In the genomic region with DNA sequence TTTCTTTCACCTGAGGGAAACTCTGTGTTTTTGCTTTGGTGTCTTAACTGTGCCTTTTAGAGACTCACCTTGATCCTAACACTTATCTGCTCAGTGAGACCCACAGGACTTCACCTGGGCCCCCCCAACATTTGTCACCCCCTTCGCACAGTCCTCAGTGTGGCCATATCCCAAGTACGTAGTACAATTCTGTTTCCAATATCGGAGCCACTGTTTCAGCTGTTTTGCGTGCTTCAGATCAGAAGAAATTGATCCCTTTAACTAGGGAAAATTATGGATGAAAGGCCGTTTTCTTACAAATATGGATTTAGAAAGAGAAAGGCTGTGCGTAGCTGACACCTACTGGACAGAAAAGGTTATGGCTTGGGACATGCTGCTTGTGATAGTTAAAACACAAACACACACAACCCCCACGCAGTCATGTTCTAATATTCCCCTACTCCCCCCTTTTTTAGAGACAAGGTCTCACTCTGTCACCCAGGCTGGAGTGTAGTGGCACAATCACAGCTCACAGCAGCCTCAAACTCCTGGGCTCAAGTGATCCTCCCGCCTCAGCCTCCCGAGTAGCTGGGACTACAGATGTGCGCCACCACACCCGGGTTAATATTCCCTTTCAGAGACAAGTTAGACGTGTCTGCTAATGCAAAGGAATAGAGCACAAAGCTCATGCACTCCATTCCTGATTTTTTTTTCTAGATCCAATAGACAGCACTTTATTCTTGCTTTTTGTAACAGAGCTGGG, we compare ENCODE assay signal across 1 cellular context.
TF ChIP-seq lines count a peak whose summit lies in the region.

No MANE protein-coding gene starts in this region.

TF ChIP-seq in HepG2, 621 proteins besides CTCF, POLR2A, EP300 and RAD21 (continued from another document and continues in another):
- TF ChIP-seq, protein P1, sequence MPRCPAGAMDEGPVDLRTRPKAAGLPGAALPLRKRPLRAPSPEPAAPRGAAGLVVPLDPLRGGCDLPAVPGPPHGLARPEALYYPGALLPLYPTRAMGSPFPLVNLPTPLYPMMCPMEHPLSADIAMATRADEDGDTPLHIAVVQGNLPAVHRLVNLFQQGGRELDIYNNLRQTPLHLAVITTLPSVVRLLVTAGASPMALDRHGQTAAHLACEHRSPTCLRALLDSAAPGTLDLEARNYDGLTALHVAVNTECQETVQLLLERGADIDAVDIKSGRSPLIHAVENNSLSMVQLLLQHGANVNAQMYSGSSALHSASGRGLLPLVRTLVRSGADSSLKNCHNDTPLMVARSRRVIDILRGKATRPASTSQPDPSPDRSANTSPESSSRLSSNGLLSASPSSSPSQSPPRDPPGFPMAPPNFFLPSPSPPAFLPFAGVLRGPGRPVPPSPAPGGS (CRISPR knock-in tag; IDR thresholded peaks at IDR 0.05) = peak; percentile 47; the same call in 1 of the 2 replicates
- TF ChIP-seq, protein P2, sequence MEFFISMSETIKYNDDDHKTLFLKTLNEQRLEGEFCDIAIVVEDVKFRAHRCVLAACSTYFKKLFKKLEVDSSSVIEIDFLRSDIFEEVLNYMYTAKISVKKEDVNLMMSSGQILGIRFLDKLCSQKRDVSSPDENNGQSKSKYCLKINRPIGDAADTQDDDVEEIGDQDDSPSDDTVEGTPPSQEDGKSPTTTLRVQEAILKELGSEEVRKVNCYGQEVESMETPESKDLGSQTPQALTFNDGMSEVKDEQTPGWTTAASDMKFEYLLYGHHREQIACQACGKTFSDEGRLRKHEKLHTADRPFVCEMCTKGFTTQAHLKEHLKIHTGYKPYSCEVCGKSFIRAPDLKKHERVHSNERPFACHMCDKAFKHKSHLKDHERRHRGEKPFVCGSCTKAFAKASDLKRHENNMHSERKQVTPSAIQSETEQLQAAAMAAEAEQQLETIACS (CRISPR knock-in tag; IDR thresholded peaks at IDR 0.05) = no peak
- TF ChIP-seq, protein P3, sequence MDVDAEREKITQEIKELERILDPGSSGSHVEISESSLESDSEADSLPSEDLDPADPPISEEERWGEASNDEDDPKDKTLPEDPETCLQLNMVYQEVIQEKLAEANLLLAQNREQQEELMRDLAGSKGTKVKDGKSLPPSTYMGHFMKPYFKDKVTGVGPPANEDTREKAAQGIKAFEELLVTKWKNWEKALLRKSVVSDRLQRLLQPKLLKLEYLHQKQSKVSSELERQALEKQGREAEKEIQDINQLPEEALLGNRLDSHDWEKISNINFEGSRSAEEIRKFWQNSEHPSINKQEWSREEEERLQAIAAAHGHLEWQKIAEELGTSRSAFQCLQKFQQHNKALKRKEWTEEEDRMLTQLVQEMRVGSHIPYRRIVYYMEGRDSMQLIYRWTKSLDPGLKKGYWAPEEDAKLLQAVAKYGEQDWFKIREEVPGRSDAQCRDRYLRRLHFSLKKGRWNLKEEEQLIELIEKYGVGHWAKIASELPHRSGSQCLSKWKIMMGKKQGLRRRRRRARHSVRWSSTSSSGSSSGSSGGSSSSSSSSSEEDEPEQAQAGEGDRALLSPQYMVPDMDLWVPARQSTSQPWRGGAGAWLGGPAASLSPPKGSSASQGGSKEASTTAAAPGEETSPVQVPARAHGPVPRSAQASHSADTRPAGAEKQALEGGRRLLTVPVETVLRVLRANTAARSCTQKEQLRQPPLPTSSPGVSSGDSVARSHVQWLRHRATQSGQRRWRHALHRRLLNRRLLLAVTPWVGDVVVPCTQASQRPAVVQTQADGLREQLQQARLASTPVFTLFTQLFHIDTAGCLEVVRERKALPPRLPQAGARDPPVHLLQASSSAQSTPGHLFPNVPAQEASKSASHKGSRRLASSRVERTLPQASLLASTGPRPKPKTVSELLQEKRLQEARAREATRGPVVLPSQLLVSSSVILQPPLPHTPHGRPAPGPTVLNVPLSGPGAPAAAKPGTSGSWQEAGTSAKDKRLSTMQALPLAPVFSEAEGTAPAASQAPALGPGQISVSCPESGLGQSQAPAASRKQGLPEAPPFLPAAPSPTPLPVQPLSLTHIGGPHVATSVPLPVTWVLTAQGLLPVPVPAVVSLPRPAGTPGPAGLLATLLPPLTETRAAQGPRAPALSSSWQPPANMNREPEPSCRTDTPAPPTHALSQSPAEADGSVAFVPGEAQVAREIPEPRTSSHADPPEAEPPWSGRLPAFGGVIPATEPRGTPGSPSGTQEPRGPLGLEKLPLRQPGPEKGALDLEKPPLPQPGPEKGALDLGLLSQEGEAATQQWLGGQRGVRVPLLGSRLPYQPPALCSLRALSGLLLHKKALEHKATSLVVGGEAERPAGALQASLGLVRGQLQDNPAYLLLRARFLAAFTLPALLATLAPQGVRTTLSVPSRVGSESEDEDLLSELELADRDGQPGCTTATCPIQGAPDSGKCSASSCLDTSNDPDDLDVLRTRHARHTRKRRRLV (CRISPR knock-in tag; IDR thresholded peaks at IDR 0.05) = no peak
- TF ChIP-seq TCF7L2 (IDR thresholded peaks at IDR 0.05; ENCODE audit: low read depth, low read length) (no peak), CBX5 (CRISPR knock-in tag; IDR thresholded peaks at IDR 0.05; ENCODE audit: borderline replicate concordance) (no peak), SMARCE1 (IDR thresholded peaks at IDR 0.05; ENCODE audit: borderline replicate concordance) (no peak), ZNF572 (CRISPR knock-in tag; IDR thresholded peaks at IDR 0.05) (no peak), REXO4 (CRISPR knock-in tag; IDR thresholded peaks at IDR 0.05; ENCODE audit: borderline replicate concordance) (no peak), PTBP1 (IDR thresholded peaks at IDR 0.05; ENCODE audit: low read depth, low read length, poor library complexity, severe bottlenecking) (no peak), ZNF530 (CRISPR knock-in tag; IDR thresholded peaks at IDR 0.05; ENCODE audit: low read depth) (no peak), ZNF451 (CRISPR knock-in tag; IDR thresholded peaks at IDR 0.05) (no peak), ZMAT3 (CRISPR knock-in tag; conservative IDR thresholded peaks at IDR 0.05) (no peak), TGIF2 (CRISPR knock-in tag; IDR thresholded peaks at IDR 0.05) (no peak), NFIC (IDR thresholded peaks at IDR 0.05; ENCODE audit: low read length) (no peak), HDAC2 (CRISPR knock-in tag; IDR thresholded peaks at IDR 0.05) (peak; percentile 17; the same call in 1 of the 2 replicates), FOXC1 (CRISPR knock-in tag; IDR thresholded peaks at IDR 0.05; ENCODE audit: borderline replicate concordance) (peak; percentile 65; the same call in 1 of the 2 replicates), MED13 (CRISPR knock-in tag; IDR thresholded peaks at IDR 0.05) (no peak), POLR2AphosphoS2 (IDR thresholded peaks at IDR 0.05; ENCODE audit: low read depth, low read length) (no peak), STAT5B (CRISPR knock-in tag; IDR thresholded peaks at IDR 0.05) (no peak), ZFP90 (CRISPR knock-in tag; IDR thresholded peaks at IDR 0.05; ENCODE audit: borderline replicate concordance) (0 out of 2 replicates have a peak, but pooled peaks have one; percentile 49), IRF2 (CRISPR knock-in tag; IDR thresholded peaks at IDR 0.05) (peak; percentile 47; the same call in 1 of the 2 replicates), SMC3 (IDR thresholded peaks at IDR 0.05; ENCODE audit: low read length) (peak; percentile 96), SOX5 (CRISPR knock-in tag; IDR thresholded peaks at IDR 0.05; ENCODE audit: borderline replicate concordance) (no peak), ARNT (IDR thresholded peaks at IDR 0.05) (no peak), ATF7 (IDR thresholded peaks at IDR 0.05) (no peak), ATF7 (CRISPR knock-in tag; IDR thresholded peaks at IDR 0.05) (no peak), ZNF598 (CRISPR knock-in tag; IDR thresholded peaks at IDR 0.05; ENCODE audit: borderline replicate concordance) (peak; percentile 80; the same call in 1 of the 2 replicates), HOXA5 (CRISPR knock-in tag; IDR thresholded peaks at IDR 0.05) (no peak; the same call in 1 of the 2 replicates), KAT2B (IDR thresholded peaks at IDR 0.05; ENCODE audit: borderline replicate concordance, low read depth, low read length) (no peak), MTF1 (CRISPR knock-in tag; IDR thresholded peaks at IDR 0.05) (no peak), RXRB (CRISPR knock-in tag; IDR thresholded peaks at IDR 0.05; ENCODE audit: borderline replicate concordance) (0 out of 2 replicates have a peak, but pooled peaks have one; percentile 21)
- TF ChIP-seq, protein P4, sequence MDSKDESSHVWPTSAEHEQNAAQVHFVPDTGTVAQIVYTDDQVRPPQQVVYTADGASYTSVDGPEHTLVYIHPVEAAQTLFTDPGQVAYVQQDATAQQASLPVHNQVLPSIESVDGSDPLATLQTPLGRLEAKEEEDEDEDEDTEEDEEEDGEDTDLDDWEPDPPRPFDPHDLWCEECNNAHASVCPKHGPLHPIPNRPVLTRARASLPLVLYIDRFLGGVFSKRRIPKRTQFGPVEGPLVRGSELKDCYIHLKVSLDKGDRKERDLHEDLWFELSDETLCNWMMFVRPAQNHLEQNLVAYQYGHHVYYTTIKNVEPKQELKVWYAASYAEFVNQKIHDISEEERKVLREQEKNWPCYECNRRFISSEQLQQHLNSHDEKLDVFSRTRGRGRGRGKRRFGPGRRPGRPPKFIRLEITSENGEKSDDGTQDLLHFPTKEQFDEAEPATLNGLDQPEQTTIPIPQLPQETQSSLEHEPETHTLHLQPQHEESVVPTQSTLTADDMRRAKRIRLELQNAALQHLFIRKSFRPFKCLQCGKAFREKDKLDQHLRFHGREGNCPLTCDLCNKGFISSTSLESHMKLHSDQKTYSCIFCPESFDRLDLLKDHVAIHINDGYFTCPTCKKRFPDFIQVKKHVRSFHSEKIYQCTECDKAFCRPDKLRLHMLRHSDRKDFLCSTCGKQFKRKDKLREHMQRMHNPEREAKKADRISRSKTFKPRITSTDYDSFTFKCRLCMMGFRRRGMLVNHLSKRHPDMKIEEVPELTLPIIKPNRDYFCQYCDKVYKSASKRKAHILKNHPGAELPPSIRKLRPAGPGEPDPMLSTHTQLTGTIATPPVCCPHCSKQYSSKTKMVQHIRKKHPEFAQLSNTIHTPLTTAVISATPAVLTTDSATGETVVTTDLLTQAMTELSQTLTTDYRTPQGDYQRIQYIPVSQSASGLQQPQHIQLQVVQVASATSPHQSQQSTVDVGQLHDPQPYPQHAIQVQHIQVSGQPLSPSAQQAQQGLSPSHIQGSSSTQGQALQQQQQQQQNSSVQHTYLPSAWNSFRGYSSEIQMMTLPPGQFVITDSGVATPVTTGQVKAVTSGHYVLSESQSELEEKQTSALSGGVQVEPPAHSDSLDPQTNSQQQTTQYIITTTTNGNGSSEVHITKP (CRISPR knock-in tag; IDR thresholded peaks at IDR 0.05; ENCODE audit: low read depth) = no peak
- TF ChIP-seq, protein P5, sequence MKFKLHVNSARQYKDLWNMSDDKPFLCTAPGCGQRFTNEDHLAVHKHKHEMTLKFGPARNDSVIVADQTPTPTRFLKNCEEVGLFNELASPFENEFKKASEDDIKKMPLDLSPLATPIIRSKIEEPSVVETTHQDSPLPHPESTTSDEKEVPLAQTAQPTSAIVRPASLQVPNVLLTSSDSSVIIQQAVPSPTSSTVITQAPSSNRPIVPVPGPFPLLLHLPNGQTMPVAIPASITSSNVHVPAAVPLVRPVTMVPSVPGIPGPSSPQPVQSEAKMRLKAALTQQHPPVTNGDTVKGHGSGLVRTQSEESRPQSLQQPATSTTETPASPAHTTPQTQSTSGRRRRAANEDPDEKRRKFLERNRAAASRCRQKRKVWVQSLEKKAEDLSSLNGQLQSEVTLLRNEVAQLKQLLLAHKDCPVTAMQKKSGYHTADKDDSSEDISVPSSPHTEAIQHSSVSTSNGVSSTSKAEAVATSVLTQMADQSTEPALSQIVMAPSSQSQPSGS (CRISPR knock-in tag; IDR thresholded peaks at IDR 0.05) = no peak
- TF ChIP-seq, protein P6, sequence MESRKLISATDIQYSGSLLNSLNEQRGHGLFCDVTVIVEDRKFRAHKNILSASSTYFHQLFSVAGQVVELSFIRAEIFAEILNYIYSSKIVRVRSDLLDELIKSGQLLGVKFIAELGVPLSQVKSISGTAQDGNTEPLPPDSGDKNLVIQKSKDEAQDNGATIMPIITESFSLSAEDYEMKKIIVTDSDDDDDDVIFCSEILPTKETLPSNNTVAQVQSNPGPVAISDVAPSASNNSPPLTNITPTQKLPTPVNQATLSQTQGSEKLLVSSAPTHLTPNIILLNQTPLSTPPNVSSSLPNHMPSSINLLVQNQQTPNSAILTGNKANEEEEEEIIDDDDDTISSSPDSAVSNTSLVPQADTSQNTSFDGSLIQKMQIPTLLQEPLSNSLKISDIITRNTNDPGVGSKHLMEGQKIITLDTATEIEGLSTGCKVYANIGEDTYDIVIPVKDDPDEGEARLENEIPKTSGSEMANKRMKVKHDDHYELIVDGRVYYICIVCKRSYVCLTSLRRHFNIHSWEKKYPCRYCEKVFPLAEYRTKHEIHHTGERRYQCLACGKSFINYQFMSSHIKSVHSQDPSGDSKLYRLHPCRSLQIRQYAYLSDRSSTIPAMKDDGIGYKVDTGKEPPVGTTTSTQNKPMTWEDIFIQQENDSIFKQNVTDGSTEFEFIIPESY (CRISPR knock-in tag; IDR thresholded peaks at IDR 0.05) = no peak
- TF ChIP-seq, protein P7, sequence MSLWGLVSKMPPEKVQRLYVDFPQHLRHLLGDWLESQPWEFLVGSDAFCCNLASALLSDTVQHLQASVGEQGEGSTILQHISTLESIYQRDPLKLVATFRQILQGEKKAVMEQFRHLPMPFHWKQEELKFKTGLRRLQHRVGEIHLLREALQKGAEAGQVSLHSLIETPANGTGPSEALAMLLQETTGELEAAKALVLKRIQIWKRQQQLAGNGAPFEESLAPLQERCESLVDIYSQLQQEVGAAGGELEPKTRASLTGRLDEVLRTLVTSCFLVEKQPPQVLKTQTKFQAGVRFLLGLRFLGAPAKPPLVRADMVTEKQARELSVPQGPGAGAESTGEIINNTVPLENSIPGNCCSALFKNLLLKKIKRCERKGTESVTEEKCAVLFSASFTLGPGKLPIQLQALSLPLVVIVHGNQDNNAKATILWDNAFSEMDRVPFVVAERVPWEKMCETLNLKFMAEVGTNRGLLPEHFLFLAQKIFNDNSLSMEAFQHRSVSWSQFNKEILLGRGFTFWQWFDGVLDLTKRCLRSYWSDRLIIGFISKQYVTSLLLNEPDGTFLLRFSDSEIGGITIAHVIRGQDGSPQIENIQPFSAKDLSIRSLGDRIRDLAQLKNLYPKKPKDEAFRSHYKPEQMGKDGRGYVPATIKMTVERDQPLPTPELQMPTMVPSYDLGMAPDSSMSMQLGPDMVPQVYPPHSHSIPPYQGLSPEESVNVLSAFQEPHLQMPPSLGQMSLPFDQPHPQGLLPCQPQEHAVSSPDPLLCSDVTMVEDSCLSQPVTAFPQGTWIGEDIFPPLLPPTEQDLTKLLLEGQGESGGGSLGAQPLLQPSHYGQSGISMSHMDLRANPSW (CRISPR knock-in tag; IDR thresholded peaks at IDR 0.05; ENCODE audit: borderline replicate concordance) = 0 out of 2 replicates have a peak, but pooled peaks have one; percentile 29
- TF ChIP-seq, protein P8, sequence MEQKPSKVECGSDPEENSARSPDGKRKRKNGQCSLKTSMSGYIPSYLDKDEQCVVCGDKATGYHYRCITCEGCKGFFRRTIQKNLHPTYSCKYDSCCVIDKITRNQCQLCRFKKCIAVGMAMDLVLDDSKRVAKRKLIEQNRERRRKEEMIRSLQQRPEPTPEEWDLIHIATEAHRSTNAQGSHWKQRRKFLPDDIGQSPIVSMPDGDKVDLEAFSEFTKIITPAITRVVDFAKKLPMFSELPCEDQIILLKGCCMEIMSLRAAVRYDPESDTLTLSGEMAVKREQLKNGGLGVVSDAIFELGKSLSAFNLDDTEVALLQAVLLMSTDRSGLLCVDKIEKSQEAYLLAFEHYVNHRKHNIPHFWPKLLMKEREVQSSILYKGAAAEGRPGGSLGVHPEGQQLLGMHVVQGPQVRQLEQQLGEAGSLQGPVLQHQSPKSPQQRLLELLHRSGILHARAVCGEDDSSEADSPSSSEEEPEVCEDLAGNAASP (CRISPR knock-in tag; IDR thresholded peaks at IDR 0.05; ENCODE audit: borderline replicate concordance) = peak; percentile 47; the same call in 1 of the 2 replicates
